9 cellular contexts compared by ENCODE assay signal in the genomic region with DNA sequence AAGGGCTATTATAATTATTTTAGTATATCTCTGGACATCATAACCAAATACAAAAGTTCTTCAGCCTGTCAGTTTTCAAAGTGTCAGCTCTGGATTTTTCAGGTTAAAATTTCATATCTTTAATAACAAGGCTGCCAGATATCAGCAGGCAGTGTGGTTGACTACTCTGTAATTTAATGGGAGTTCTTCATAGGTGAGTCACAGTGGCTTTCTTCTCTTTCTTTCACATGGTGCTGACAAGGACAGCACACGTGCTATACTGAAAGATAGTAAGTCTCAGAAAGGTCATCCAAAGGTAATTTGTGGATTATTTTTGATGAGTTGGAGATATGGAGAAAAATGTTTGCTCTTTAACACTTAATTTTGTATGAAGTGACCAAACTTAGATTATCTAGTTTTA. TPM values are rescaled to one million over a fixed set of nuclear protein-coding genes. Genes with fewer than 3 reads are reported as not detected.
DNase-seq lines count a peak whose midpoint lies in the region; ATAC-seq and TF ChIP-seq lines count a peak whose summit lies in the region.
"Had no signal": no experiment of that assay in that cellular context is flagged by ENCODE, and none has a peak within 500 bp of the region (broad histone marks: within the 10 kb centered on the region; RNA-seq: fewer than 3 reads in every experiment).

No MANE protein-coding gene starts in this region.

- no peaks in the 10 kb centered on the region for H3K36me3 ChIP-seq in testis (ENCODE audit: low read depth, missing control alignments)

- DNase-seq in NCI-H2227 treated with DMSO at 0.1 percent for 48 hours (lab: John Stamatoyannopoulos, UW) (peak; percentile 42), epidermal melanocyte (ENCODE audit: insufficient read length, low spot score) (no peak), AML-193 (lab: John Stamatoyannopoulos, UW) (no peak), testis (no peak), cerebellar nuclear complex (lab: John Stamatoyannopoulos, UW) (no peak)
- DNase-seq: CD4-positive, alpha-beta memory T cell had no signal

- peaks cover 10% of the 10 kb centered on the region for H3K4me1 ChIP-seq in testis

- intact Hi-C loops in testis (cut with DNase I; ENCODE audit: low total_unique reads): no loop called here

- no peaks in the 10 kb centered on the region for H3K9me3 ChIP-seq in testis

- peak; percentile 69 for ATAC-seq in GM19395 (IDR thresholded peaks at IDR 0.05; ENCODE audit: unreplicated experiment)
- peak; percentile 89 for ATAC-seq in esophagus mucosa

- H3K27ac ChIP-seq in 22Rv1 (peak overlapping the region; percentile 97), testis (no peak overlapping the region)

- no peak overlapping the region for H3K4me3 ChIP-seq in testis

- no peak for TF ChIP-seq POLR2A in testis (IDR thresholded peaks at IDR 0.05)

- H3K27me3 ChIP-seq in testis: no peaks in the 10 kb centered on the region

- 50 to 83% methylated on average over 1 of the region's 1 CpG for WGBS in testis, 2 donors

- TF ChIP-seq CTCF in 22Rv1 (IDR thresholded peaks at IDR 0.05): no peak
- no peak for TF ChIP-seq CTCF in testis (IDR thresholded peaks at IDR 0.05)

RNA-seq across cellular contexts. Expression of gene GALNT7, which starts 43.2 kb away (rescaled TPM):
- total RNA-seq in esophagus mucosa: 39.0 TPM
- 10 to 100 TPM; 28.8 to 32.0 TPM for total RNA-seq in testis
- 18.0 TPM for polyA plus RNA-seq in testis (ENCODE audit: insufficient read depth, low read depth, low replicate concordance)
